8 cellular contexts compared by ENCODE assay signal in the genomic region with DNA sequence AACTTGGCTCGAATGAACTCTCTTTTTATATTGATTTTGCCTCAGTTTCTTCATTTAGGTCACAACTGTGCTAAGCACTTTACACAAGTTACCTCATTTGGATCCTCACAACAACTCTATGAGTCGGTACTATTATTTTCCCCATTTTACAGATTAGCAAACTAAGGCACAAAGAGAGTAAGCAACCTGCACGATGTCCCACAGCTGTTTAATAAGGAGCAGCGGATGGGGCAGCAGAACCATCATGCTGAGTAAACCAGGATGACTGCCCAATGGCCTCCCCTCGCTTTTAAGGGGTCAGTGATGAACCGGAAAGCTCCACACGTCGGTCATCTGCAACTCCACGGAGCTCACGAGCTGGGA. TPM values are rescaled to one million over a fixed set of nuclear protein-coding genes. Genes with fewer than 3 reads are reported as not detected.
DNase-seq lines count a peak whose midpoint lies in the region; ATAC-seq and TF ChIP-seq lines count a peak whose summit lies in the region.

No MANE protein-coding gene starts in this region.

- TF ChIP-seq EP300 in ovary (IDR thresholded peaks at IDR 0.05) = no peak

- 9 to 11% (median 10%) methylated on average over 10 of the region's 10 CpGs for WGBS in ovary, 3 donors

- H3K9me3 ChIP-seq in ovary = no peaks in the 10 kb centered on the region

- intact Hi-C loops in ovary (cut with DNase I) = no loop called here

- peaks cover 19% of the 10 kb centered on the region for H3K27me3 Mint-ChIP-seq in activated naive CD4-positive, alpha-beta T cell treated with anti-CD3 and anti-CD28 coated beads, Interleukin-2, amount 10 ng/mL, durations not matched to agents 7 days and 5 days

- no peaks in the 10 kb centered on the region for H3K36me3 ChIP-seq in ovary

- H3K4me3 ChIP-seq in GM12864 (ENCODE audit: low read depth, low read length) (peak overlapping the region; percentile 59), epithelial cell of proximal tubule (ENCODE audit: low read depth, low read length) (peak overlapping the region; percentile 61), ovary (peak overlapping the region; percentile 79)

- ATAC-seq in HG02852 (IDR thresholded peaks at IDR 0.05; ENCODE audit: unreplicated experiment) (no peak), GM21723 (IDR thresholded peaks at IDR 0.05; ENCODE audit: unreplicated experiment) (no peak)

- no peaks in the 10 kb centered on the region for H3K9me3 Mint-ChIP-seq in activated naive CD4-positive, alpha-beta T cell treated with anti-CD3 and anti-CD28 coated beads, Interleukin-2, amount 10 ng/mL, durations not matched to agents 7 days and 5 days

- H3K27ac Mint-ChIP-seq in activated naive CD4-positive, alpha-beta T cell treated with anti-CD3 and anti-CD28 coated beads, Interleukin-2, amount 10 ng/mL, durations not matched to agents 7 days and 5 days = no peak overlapping the region

- H3K36me3 Mint-ChIP-seq in activated naive CD4-positive, alpha-beta T cell treated with anti-CD3 and anti-CD28 coated beads, Interleukin-2, amount 10 ng/mL, durations not matched to agents 7 days and 5 days = no peaks in the 10 kb centered on the region

- CTCF ChIA-PET in activated naive CD4-positive, alpha-beta T cell treated with anti-CD3 and anti-CD28 coated beads, Interleukin-2, amount 10 ng/mL, durations not matched to agents 7 days and 5 days (lab: Charles Lee) = interaction anchor here (1.5 kb wide), 1 partner anchor 296 kb away, joined by 4 read pairs; no protein-coding TSS in a partner anchor

- no peaks in the 10 kb centered on the region for H3K27me3 ChIP-seq in ovary

- H3K4me1 Mint-ChIP-seq in activated naive CD4-positive, alpha-beta T cell treated with anti-CD3 and anti-CD28 coated beads, Interleukin-2, amount 10 ng/mL, durations not matched to agents 7 days and 5 days = peaks cover 9% of the 10 kb centered on the region

- TF ChIP-seq POLR2A in ovary (IDR thresholded peaks at IDR 0.05) = no peak

- TF ChIP-seq CTCF in GM12864 (IDR thresholded peaks at IDR 0.05; ENCODE audit: low read depth, low read length, missing control alignments) (no peak), epithelial cell of proximal tubule (conservative IDR thresholded peaks at IDR 0.05; ENCODE audit: low read depth, low read length) (no peak), ovary (IDR thresholded peaks at IDR 0.05) (no peak)

- H3K27ac ChIP-seq in ovary = peak overlapping the region in 1 of 2 donors; percentile 48

- DNase-seq in GM12864 (ENCODE audit: low read depth) (no peak), NCI-H69 (lab: John Stamatoyannopoulos, UW) (peak; percentile 62), epithelial cell of proximal tubule (ENCODE audit: low read depth) (no peak), ovary (no peak), ecto neural progenitor cell (ENCODE audit: low spot score) (no peak)
- no peak for DNase-seq in activated naive CD4-positive, alpha-beta T cell treated with anti-CD3 and anti-CD28 coated beads, Interleukin-2, amount 10 ng/mL, durations not matched to agents 7 days and 5 days

- H3K4me3 Mint-ChIP-seq in activated naive CD4-positive, alpha-beta T cell treated with anti-CD3 and anti-CD28 coated beads, Interleukin-2, amount 10 ng/mL, durations not matched to agents 7 days and 5 days = no peak overlapping the region

- peaks cover 7% of the 10 kb centered on the region for H3K4me1 ChIP-seq in ovary (ENCODE audit: insufficient read depth)

RNA-seq across cellular contexts. Expression of gene PRELID2, which starts 0.6 kb away (rescaled TPM):
- total RNA-seq in epithelial cell of proximal tubule (12.7 and 20.9 TPM in 2 replicates), ovary (10 to 100 TPM; 14.5 to 49.7 (median 29.2) TPM)
- polyA plus RNA-seq in ovary = 1 to 10 TPM; 5.4 to 5.5 TPM

RNA-seq across cellular contexts. Expression of gene GRXCR2, which starts 38.3 kb away (rescaled TPM):
- not detected in 2 replicates for total RNA-seq in epithelial cell of proximal tubule
- not detected for total RNA-seq in ovary
- not detected for polyA plus RNA-seq in ovary
